15 cellular contexts compared by ENCODE assay signal in the genomic region with DNA sequence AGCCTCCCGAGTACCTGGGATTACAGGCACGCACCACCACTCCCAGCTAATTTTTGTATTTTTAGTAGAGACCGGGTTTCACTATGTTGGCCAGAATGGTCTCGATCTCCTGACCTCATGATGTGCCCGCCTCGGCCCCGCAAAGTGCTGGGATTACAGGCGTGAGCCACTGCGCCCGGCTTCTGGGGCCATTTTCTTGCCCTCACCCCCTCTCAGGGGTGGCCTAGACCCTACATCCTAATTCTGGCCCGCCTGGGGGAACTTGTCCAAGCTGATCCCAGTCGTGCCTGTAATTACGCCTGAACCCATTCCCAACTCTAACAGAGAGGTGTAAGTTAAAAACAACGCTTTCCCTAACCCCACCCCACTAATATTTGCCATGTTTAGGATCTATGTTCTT. TPM values are rescaled to one million over a fixed set of nuclear protein-coding genes. Genes with fewer than 3 reads are reported as not detected.
DNase-seq lines count a peak whose midpoint lies in the region; ATAC-seq and TF ChIP-seq lines count a peak whose summit lies in the region.
"Not testable (repeated sequence)": the region's sequence is repeated elsewhere in the genome, so short reads cannot be mapped to it uniquely, and the experiment has no call there.
"Had no signal": no experiment of that assay in that cellular context is flagged by ENCODE, and none has a peak within 500 bp of the region (broad histone marks: within the 10 kb centered on the region; RNA-seq: fewer than 3 reads in every experiment).

No MANE protein-coding gene starts in this region.

- POLR2A ChIA-PET in WTC11 (lab: Charles Lee), result not testable (repeated sequence)

- not testable (repeated sequence) for H4K20me1 ChIP-seq in H9 (ENCODE audit: control insufficient read depth, insufficient read depth, insufficient read length); mammary epithelial cell (ENCODE audit: insufficient read depth, low read length)

- not testable (repeated sequence) for H2BK15ac ChIP-seq in H9 (ENCODE audit: low read depth, low read length); neuronal stem cell (ENCODE audit: low read length)

- not testable (repeated sequence) for H2BK120ac ChIP-seq in H9 (ENCODE audit: low read depth, low read length, poor library complexity, severe bottlenecking); neuronal stem cell (ENCODE audit: low read depth, low read length)

- H3K14ac ChIP-seq in H9 (ENCODE audit: insufficient read depth, low read length); neuronal stem cell (ENCODE audit: low read length): not testable (repeated sequence)

- H3K4me3 ChIP-seq in HUES6 (ENCODE audit: low read depth, low read length), result peak overlapping the region; percentile 52; the same call in 1 of the 2 replicates
- H3K4me3 ChIP-seq in mammary epithelial cell (replicated peaks in 1 of 3; ENCODE audit: insufficient read depth in 1 of 3, low read depth in 2 of 3, low read length in 3 of 3), result peak overlapping the region in 1 of 3 experiments; percentile 56
- peak overlapping the region; percentile 45 for H3K4me3 ChIP-seq in iPS-15b (ENCODE audit: low read depth, low read length)
- not testable (repeated sequence) for H3K4me3 ChIP-seq in neuronal stem cell (ENCODE audit: low read length in 2 of 2)

- H2AK5ac ChIP-seq in H9 (ENCODE audit: insufficient read length, low read length); neuronal stem cell (ENCODE audit: low read depth, low read length): not testable (repeated sequence)

- H3K4me2 ChIP-seq in H9 (ENCODE audit: insufficient read depth, insufficient read length, low read length), result peak overlapping the region; percentile 74
- not testable (repeated sequence) for H3K4me2 ChIP-seq in mammary epithelial cell (ENCODE audit: insufficient read depth, low read depth, low read length); neuronal stem cell (ENCODE audit: insufficient read depth, low read length, poor library complexity, severe bottlenecking)

- not testable (repeated sequence) for H4K91ac ChIP-seq in H9 (ENCODE audit: insufficient read length, low read depth, low read length); neuronal stem cell (ENCODE audit: low read depth, low read length, poor library complexity)

- H3K27me3 ChIP-seq in H9 (ENCODE audit: insufficient read depth, low read length); mammary epithelial cell (ENCODE audit: insufficient read depth, low read length): not testable (repeated sequence)
- H3K27me3 ChIP-seq in HUES6 (ENCODE audit: control insufficient read depth, insufficient read depth, low read length) (peaks cover 53% of the 10 kb centered on the region), iPS-15b (ENCODE audit: control insufficient read depth, insufficient read depth, low read length) (peaks cover 37% of the 10 kb centered on the region), neuronal stem cell (ENCODE audit: control insufficient read depth in 3 of 3, insufficient read depth in 3 of 3, low read depth in 1 of 3, low read length in 3 of 3) (peaks cover 0 to 10% (median 6%) of the 10 kb centered on the region in 3 experiments)

- H2BK20ac ChIP-seq in H9 (ENCODE audit: low read depth, low read length, poor library complexity, severe bottlenecking), result not testable (repeated sequence)

- peak overlapping the region; percentile 32; the same call in 1 of the 2 replicates for H3K9ac ChIP-seq in ES-I3 (ENCODE audit: low read depth, low read length)
- H3K9ac ChIP-seq in H9 (ENCODE audit: extremely low read depth, insufficient read length, low read length); HUES6 (ENCODE audit: low read length); mammary epithelial cell (ENCODE audit: insufficient read depth, low read length); iPS-15b (ENCODE audit: low read depth, low read length); neuronal stem cell (ENCODE audit: low read depth, low read length, poor library complexity): not testable (repeated sequence)

- not testable (repeated sequence) for H4K8ac ChIP-seq in H9 (replicated peaks; ENCODE audit: insufficient read length, low read depth, low read length); neuronal stem cell (ENCODE audit: low read depth, low read length)

- H4K5ac ChIP-seq in H9 (ENCODE audit: insufficient read length, low read depth, low read length), result not testable (repeated sequence)

- H3K27ac ChIP-seq in H9 (ENCODE audit: insufficient read length, low read depth, low read length); HUES6 (ENCODE audit: low read depth, low read length); mammary epithelial cell (ENCODE audit: insufficient read depth, low read depth, low read length); neuronal stem cell (replicated peaks; ENCODE audit: low read length): not testable (repeated sequence)

- dilution Hi-C loops in mammary epithelial cell (cut with HindIII; ENCODE audit: low sequenced_read_pairs), result not testable (repeated sequence)

- not testable (repeated sequence) for H3K36me3 Mint-ChIP-seq in H9 (ENCODE audit: insufficient read depth in 1 of 3, low read depth in 3 of 3); WTC11

- CTCF ChIA-PET in WTC11 (lab: Charles Lee), result interaction anchor here (0.6 to 1.2 kb wide), 6 partner anchors 18 to 110 kb away, joined by 3 to 10 read pairs (median 4); no protein-coding TSS in a partner anchor
- CTCF ChIA-PET in mammary epithelial cell (lab: Charles Lee; ENCODE audit: low non-redundant PET), result not testable (repeated sequence)

- not testable (repeated sequence) for TF ChIP-seq CTCF in H9 (conservative IDR thresholded peaks at IDR 0.05); WTC11 (IDR thresholded peaks at IDR 0.05); mammary epithelial cell (conservative IDR thresholded peaks at IDR 0.05 in 1 of 2, IDR thresholded peaks at IDR 0.05 in 1 of 2; ENCODE audit: extremely low read depth in 1 of 2, insufficient read depth in 1 of 2, low read depth in 1 of 2, low read length in 2 of 2)

- H3K4me3 Mint-ChIP-seq in H9 (peak overlapping the region in 1 of 2 experiments; percentile 41; a peak in 3 of 5 replicates), WTC11 (peak overlapping the region; percentile 65)

- H3K9me3 Mint-ChIP-seq in H9, WTC11: not testable (repeated sequence)

- H3K4ac ChIP-seq in H9 (ENCODE audit: low read depth, low read length); neuronal stem cell (ENCODE audit: low read length): not testable (repeated sequence)

- not testable (repeated sequence) for H3K27ac Mint-ChIP-seq in H9, WTC11

- in situ Hi-C loops in mammary epithelial cell (cut with MboI; ENCODE audit: low sequenced_read_pairs in 2 of 2), result not testable (repeated sequence)

- intact Hi-C loops in mammary epithelial cell (cut with micrococcal nuclease), result not testable (repeated sequence)

- H2AFZ ChIP-seq in H9 (ENCODE audit: low read length); neuronal stem cell (ENCODE audit: low read length): not testable (repeated sequence)
- H2AFZ ChIP-seq in mammary epithelial cell (ENCODE audit: low read depth, low read length), result peak overlapping the region; percentile 86

- not testable (repeated sequence) for H3T11ph ChIP-seq in H9 (ENCODE audit: low read length)

- not testable (repeated sequence) for H2BK5ac ChIP-seq in H9 (ENCODE audit: insufficient read length, low read length); neuronal stem cell (ENCODE audit: low read length)

- ATAC-seq in WTC11, result not testable (repeated sequence)

- H3K36me3 ChIP-seq in ES-I3 (ENCODE audit: insufficient read depth, low read length); HUES6 (ENCODE audit: control insufficient read depth, insufficient read depth, low read length); mammary epithelial cell (ENCODE audit: insufficient read depth, low read length); iPS-15b (ENCODE audit: control insufficient read depth, insufficient read depth, low read length); neuronal stem cell (replicated peaks in 1 of 2; ENCODE audit: control insufficient read depth in 2 of 2, insufficient read depth in 2 of 2, low read length in 2 of 2): not testable (repeated sequence)

- not testable (repeated sequence) for H2BK12ac ChIP-seq in H9 (ENCODE audit: insufficient read length, low read depth, low read length); neuronal stem cell (ENCODE audit: low read length)

- H3K79me2 ChIP-seq in H9 (ENCODE audit: insufficient read depth, low read length); mammary epithelial cell (ENCODE audit: insufficient read depth, low read length): not testable (repeated sequence)

- H3K23me2 ChIP-seq in H9 (ENCODE audit: insufficient read length, low read depth, low read length, poor library complexity, severe bottlenecking), result not testable (repeated sequence)

- DNase-seq in H9; WTC11 (ENCODE audit: low spot score); mammary epithelial cell; neuronal stem cell (ENCODE audit: low spot score): not testable (repeated sequence)

- not testable (repeated sequence) for H3K23ac ChIP-seq in H9 (ENCODE audit: insufficient read length, low read depth, low read length); neuronal stem cell (ENCODE audit: low read depth, low read length, poor library complexity)

- not testable (repeated sequence) for H3K9me3 ChIP-seq in ES-I3 (ENCODE audit: control insufficient read depth, insufficient read depth, low read length); H9 (ENCODE audit: control insufficient read depth, low read depth, low read length); HUES6 (ENCODE audit: control insufficient read depth, insufficient read depth, low read depth, low read length); mammary epithelial cell (replicated peaks; ENCODE audit: insufficient read depth, low read length); iPS-15b (ENCODE audit: control insufficient read depth, insufficient read depth, low read length); neuronal stem cell (replicated peaks in 1 of 2; ENCODE audit: control insufficient read depth in 2 of 2, insufficient read depth in 1 of 2, low read depth in 1 of 2, low read length in 2 of 2)

- peaks cover 11 to 19% of the 10 kb centered on the region in 2 experiments for H3K4me1 Mint-ChIP-seq in H9
- H3K4me1 Mint-ChIP-seq in WTC11, result not testable (repeated sequence)

- not testable (repeated sequence) for H3K56ac ChIP-seq in H9 (ENCODE audit: insufficient read length, low read depth, low read length)

- WGBS in H9 (ENCODE audit: extremely low coverage, insufficient read length, low lambda C conversion rate), result no CpG with 5 or more reads among the region's 14 CpGs
- 93% methylated on average over 5 of the region's 14 CpGs for WGBS in mammary epithelial cell (ENCODE audit: low coverage, missing lambda C conversion rate)
- WGBS in neuronal stem cell (ENCODE audit: extremely low coverage in 2 of 2, insufficient read length in 2 of 2, insufficient replicate concordance in 1 of 2), 2 donors, result no CpG with 5 or more reads among the region's 14 CpGs

- not testable (repeated sequence) for H3K18ac ChIP-seq in H9 (ENCODE audit: insufficient read length, low read depth, low read length)
- peak overlapping the region; percentile 64 for H3K18ac ChIP-seq in neuronal stem cell (ENCODE audit: low read length)

- not testable (repeated sequence) for H3K4me1 ChIP-seq in ES-I3 (ENCODE audit: insufficient read depth, low read length); H9 (ENCODE audit: insufficient read depth, low read length); iPS-15b (ENCODE audit: control insufficient read depth, insufficient read depth, low read length); neuronal stem cell (ENCODE audit: control insufficient read depth in 2 of 2, insufficient read depth in 1 of 2, low read depth in 1 of 2, low read length in 2 of 2)
- H3K4me1 ChIP-seq in HUES6 (ENCODE audit: control insufficient read depth, insufficient read depth, low read length) (peaks cover 13% of the 10 kb centered on the region; the same call in 1 of the 2 replicates), mammary epithelial cell (ENCODE audit: insufficient read depth, low read length) (peaks cover 21% of the 10 kb centered on the region)

- H3K79me1 ChIP-seq in H9 (ENCODE audit: insufficient read depth, low read depth, low read length, poor library complexity, severe bottlenecking); neuronal stem cell (ENCODE audit: low read depth, low read length): not testable (repeated sequence)

- H3K27me3 Mint-ChIP-seq in H9 (ENCODE audit: low read depth) (peaks cover 50% of the 10 kb centered on the region), WTC11 (ENCODE audit: low read depth) (peaks cover 76% of the 10 kb centered on the region)

- BruUV-seq in mammary epithelial cell (replicated peaks; lab: Mats Ljungman, UMichigan), result not testable (repeated sequence)

RNA-seq across cellular contexts. Expression of a gene that starts 0.7 kb away (rescaled TPM):
- 0.13 and 0.52 TPM in 2 replicates for total RNA-seq in H9 (2021)
- total RNA-seq in WTC11 (2021), result 0.66 to 0.87 TPM (median 0.78 TPM) in 3 replicates
- total RNA-seq in mammary epithelial cell, result 100 to 1,000 TPM in 1 of 2 donors, 10 to 100 TPM in 1; 47.3 to 584 TPM
- 196 TPM for polyA plus RNA-seq in mammary epithelial cell
- 231 TPM for polyA minus RNA-seq in mammary epithelial cell
- 0.47 TPM for polyA plus RNA-seq in neuronal stem cell (2013, experiment 1 of 2)
- 0.37 TPM for polyA plus RNA-seq in neuronal stem cell (2013, experiment 2 of 2)
- total RNA-seq: A673; CD4-positive, alpha-beta memory T cell; CD4-positive, CD25-positive, alpha-beta regulatory T cell; CD8-positive, alpha-beta memory T cell; G401; GM12878 had no signal
- polyA plus RNA-seq: AG04450; CD14-positive monocyte; CD4-positive, alpha-beta memory T cell; CD4-positive, CD25-positive, alpha-beta regulatory T cell; CD8-positive, alpha-beta memory T cell; GM12878 had no signal

RNA-seq across cellular contexts. Expression of a gene that starts 15.0 kb away (rescaled TPM):
- total RNA-seq in H9 (2021) (2.6 and 3.4 TPM in 2 replicates), WTC11 (2021) (0.52 to 1.1 TPM (median 0.92 TPM) in 3 replicates), mammary epithelial cell (100 to 1,000 TPM in 1 of 2 donors, 10 to 100 TPM in 1; 12.7 to 175 TPM)
- 34.6 TPM for polyA plus RNA-seq in mammary epithelial cell
- 35.4 TPM for polyA minus RNA-seq in mammary epithelial cell
- 0.57 TPM for polyA plus RNA-seq in neuronal stem cell (2013, experiment 1 of 2)
- polyA plus RNA-seq in neuronal stem cell (2013, experiment 2 of 2), result 0.53 TPM
- total RNA-seq: A673; CD4-positive, alpha-beta memory T cell; CD4-positive, CD25-positive, alpha-beta regulatory T cell; CD8-positive, alpha-beta memory T cell; G401; GM12878 had no signal
- polyA plus RNA-seq: AG04450; CD14-positive monocyte; CD4-positive, alpha-beta memory T cell; CD4-positive, CD25-positive, alpha-beta regulatory T cell; CD8-positive, alpha-beta memory T cell; GM12878 had no signal

RNA-seq across cellular contexts. Expression of a gene that starts 17.0 kb away (rescaled TPM):
- total RNA-seq in H9 (2021), result 2.7 and 2.9 TPM in 2 replicates
- total RNA-seq in WTC11 (2021), result 4.4 to 6.9 TPM (median 5.9 TPM) in 3 replicates
- total RNA-seq in mammary epithelial cell, result 10 to 100 TPM; 51.5 to 80.0 TPM
- 127 TPM for polyA plus RNA-seq in mammary epithelial cell
- polyA minus RNA-seq in mammary epithelial cell, result 167 TPM
- polyA plus RNA-seq in neuronal stem cell (2013, experiment 1 of 2), result 2.1 TPM
- polyA plus RNA-seq in neuronal stem cell (2013, experiment 2 of 2), result 1.1 TPM
- total RNA-seq: A673; CD4-positive, alpha-beta memory T cell; CD4-positive, CD25-positive, alpha-beta regulatory T cell; CD8-positive, alpha-beta memory T cell; G401; GM12878 had no signal
- polyA plus RNA-seq: AG04450; CD14-positive monocyte; CD4-positive, alpha-beta memory T cell; CD4-positive, CD25-positive, alpha-beta regulatory T cell; CD8-positive, alpha-beta memory T cell; GM12878 had no signal

RNA-seq across cellular contexts. Expression of a gene that starts 31.6 kb away (rescaled TPM):
- total RNA-seq in H9 (2021), result not detected in 2 replicates
- 0.66 to 1.0 TPM (median 0.69 TPM) in 3 replicates for total RNA-seq in WTC11 (2021)
- 1,000 to 10,000 TPM in 1 of 2 donors, 100 to 1,000 TPM in 1; 485 to 1,207 TPM for total RNA-seq in mammary epithelial cell
- polyA plus RNA-seq in mammary epithelial cell, result 1,184 TPM
- polyA minus RNA-seq in mammary epithelial cell, result 1,437 TPM
- polyA plus RNA-seq in neuronal stem cell (2013, experiment 1 of 2), result not detected
- polyA plus RNA-seq in neuronal stem cell (2013, experiment 2 of 2), result not detected
- total RNA-seq: A673; CD4-positive, alpha-beta memory T cell; CD4-positive, CD25-positive, alpha-beta regulatory T cell; CD8-positive, alpha-beta memory T cell; GM12878 had no signal
- polyA plus RNA-seq: AG04450; CD14-positive monocyte; CD4-positive, alpha-beta memory T cell; CD4-positive, CD25-positive, alpha-beta regulatory T cell; CD8-positive, alpha-beta memory T cell had no signal

RNA-seq across cellular contexts. Expression of a gene that starts 35.1 kb away (rescaled TPM):
- 1.3 and 1.4 TPM in 2 replicates for total RNA-seq in H9 (2021)
- 3.2 to 4.9 TPM (median 4.9 TPM) in 3 replicates for total RNA-seq in WTC11 (2021)
- total RNA-seq in mammary epithelial cell, result 10 to 100 TPM; 63.1 to 74.0 TPM
- polyA plus RNA-seq in mammary epithelial cell, result 232 TPM
- 300 TPM for polyA minus RNA-seq in mammary epithelial cell
- 0.86 TPM for polyA plus RNA-seq in neuronal stem cell (2013, experiment 1 of 2)
- polyA plus RNA-seq in neuronal stem cell (2013, experiment 2 of 2), result 0.61 TPM
- total RNA-seq: A673; CD4-positive, alpha-beta memory T cell; CD4-positive, CD25-positive, alpha-beta regulatory T cell; CD8-positive, alpha-beta memory T cell; G401; GM12878 had no signal
- polyA plus RNA-seq: AG04450; CD14-positive monocyte; CD4-positive, alpha-beta memory T cell; CD4-positive, CD25-positive, alpha-beta regulatory T cell; CD8-positive, alpha-beta memory T cell; GM12878 had no signal

Comparison
In these comparisons a context has a peak if more than half of its experiments do, and no peak if none do; other contexts are left out.
1. RNA of a gene that starts 0.7 kb away (total RNA-seq): 47.3 to 584 TPM in mammary epithelial cell; 0.66 to 0.87 TPM in WTC11 and 0.13 to 0.52 TPM in H9; every median in the first group is over 10 times any median in the second.